9 cellular contexts compared by ENCODE assay signal in the genomic region with DNA sequence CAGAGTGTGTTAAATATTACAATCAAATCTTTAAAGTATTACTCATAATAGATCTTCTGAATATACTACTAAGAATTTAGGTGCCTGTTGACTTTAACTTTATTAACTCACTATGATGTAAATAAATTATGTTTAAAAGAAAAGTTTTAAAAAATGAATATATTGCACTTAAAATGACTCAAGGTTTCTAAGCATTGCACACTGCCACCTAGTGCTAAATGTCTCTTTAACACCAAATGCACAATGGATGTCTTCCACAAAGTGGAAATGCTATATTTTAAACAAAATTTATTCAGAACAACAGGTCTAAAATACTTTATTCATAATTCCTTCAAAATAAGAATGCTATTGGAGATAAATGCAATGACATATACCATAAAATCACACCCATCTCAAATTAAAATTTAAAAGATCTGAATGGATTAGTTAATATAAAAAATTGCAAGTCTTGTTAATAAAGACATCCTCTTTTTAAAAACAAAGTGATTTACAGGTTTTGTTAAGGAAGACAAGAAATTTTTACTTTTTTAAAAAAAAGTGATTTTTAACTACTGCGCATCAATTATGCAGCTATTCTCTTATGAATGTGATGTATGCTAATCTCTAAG. TPM values are rescaled to one million over a fixed set of nuclear protein-coding genes. Genes with fewer than 3 reads are reported as not detected.
DNase-seq lines count a peak whose midpoint lies in the region; TF ChIP-seq lines count a peak whose summit lies in the region.
"Had no signal": no experiment of that assay in that cellular context is flagged by ENCODE, and none has a peak within 500 bp of the region (broad histone marks: within the 10 kb centered on the region; RNA-seq: fewer than 3 reads in every experiment).

No MANE protein-coding gene starts in this region.

- H3K4me3 ChIP-seq in choroid plexus epithelial cell (ENCODE audit: low read depth, low read length): no peak overlapping the region
- H3K4me3 ChIP-seq: BLaER1 had no signal

- peaks cover 6% of the 10 kb centered on the region for H3K4me1 Mint-ChIP-seq in nephron

- H3K27me3 Mint-ChIP-seq in nephron (ENCODE audit: low read depth): peaks cover 25% of the 10 kb centered on the region

- DNase-seq in DMS153 treated with DMSO at 0.1 percent for 48 hours (lab: John Stamatoyannopoulos, UW; ENCODE audit: unreplicated experiment) (peak; percentile 68), DMS153 (lab: John Stamatoyannopoulos, UW) (no peak), NCI-H226 (peak; percentile 10), choroid plexus epithelial cell (ENCODE audit: low read depth) (peak; percentile 80), mesenteric fat pad (ENCODE audit: low spot score) (no peak), NCI-H2171 treated with DMSO at 0.1 percent for 48 hours (lab: John Stamatoyannopoulos, UW) (no peak), NCI-H187 (lab: John Stamatoyannopoulos, UW) (no peak)

- TF ChIP-seq CTCF in choroid plexus epithelial cell (conservative IDR thresholded peaks at IDR 0.05; ENCODE audit: low read depth, low read length) (peak; percentile 73), nephron (IDR thresholded peaks at IDR 0.05; ENCODE audit: unreplicated experiment in 3 of 3) (peak; percentile 68 to 82 (median 68))

- no peak overlapping the region for H3K4me3 Mint-ChIP-seq in nephron

- H3K9me3 Mint-ChIP-seq in nephron: no peaks in the 10 kb centered on the region

- no peak overlapping the region for H3K27ac Mint-ChIP-seq in nephron

- H3K36me3 Mint-ChIP-seq in nephron (ENCODE audit: low read depth): no peaks in the 10 kb centered on the region

RNA-seq across cellular contexts. Expression of gene INPP4B, which starts 5.5 kb away (rescaled TPM):
- total RNA-seq in mesenteric fat pad: 10.4 TPM

Comparison
In these comparisons a context has a peak if more than half of its experiments do, and no peak if none do; other contexts are left out.
1. DNase-seq: peak in DMS153 treated with DMSO at 0.1 percent for 48 hours (single experiment), NCI-H226 (single experiment) and choroid plexus epithelial cell (single experiment); none in DMS153 (single experiment), mesenteric fat pad (single experiment), NCI-H2171 treated with DMSO at 0.1 percent for 48 hours (single experiment) and NCI-H187 (0 of 2).